ENCODE assay signal across 23 cellular contexts in genomic region chr4:152620218-152620617, GRCh38. TPM values are rescaled to one million over a fixed set of nuclear protein-coding genes. Genes with fewer than 3 reads are reported as not detected.
DNase-seq lines count a peak whose midpoint lies in the region; ATAC-seq and TF ChIP-seq lines count a peak whose summit lies in the region.
"Had no signal": no experiment of that assay in that cellular context is flagged by ENCODE, and none has a peak within 500 bp of the region (broad histone marks: within the 10 kb centered on the region; RNA-seq: fewer than 3 reads in every experiment).

No MANE protein-coding gene starts in this region.

- H3K18ac ChIP-seq in mesendoderm (ENCODE audit: low read length), result no peak overlapping the region

- H4K5ac ChIP-seq in mesendoderm (ENCODE audit: low read length), result no peak overlapping the region

- H3K27ac ChIP-seq in endodermal cell (ENCODE audit: low read depth, low read length), result no peak overlapping the region
- no peak overlapping the region for H3K27ac ChIP-seq in mesendoderm (ENCODE audit: low read depth, low read length)
- H3K27ac ChIP-seq in testis, result no peak overlapping the region
- H3K27ac ChIP-seq: A549 had no signal

- no peak overlapping the region for H4K8ac ChIP-seq in mesendoderm (ENCODE audit: low read depth, low read length)

- H3K27me3 Mint-ChIP-seq in IgD-negative memory B cell (no peaks in the 10 kb centered on the region), endodermal cell (ENCODE audit: insufficient read depth) (no peaks in the 10 kb centered on the region)

- H3K4ac ChIP-seq in mesendoderm (ENCODE audit: low read depth, low read length), result no peak overlapping the region

- no peak overlapping the region for H3K56ac ChIP-seq in mesendoderm (ENCODE audit: low read length)

- H2BK5ac ChIP-seq in mesendoderm (ENCODE audit: low read length), result no peak overlapping the region

- no peak overlapping the region for H2BK15ac ChIP-seq in mesendoderm (replicated peaks; ENCODE audit: low read depth)

- H3K23ac ChIP-seq in mesendoderm (ENCODE audit: low read length), result no peak overlapping the region

- H3K4me3 Mint-ChIP-seq in IgD-negative memory B cell, result no peak overlapping the region
- H3K4me3 Mint-ChIP-seq in endodermal cell, result no peak overlapping the region
- H3K4me3 Mint-ChIP-seq: CD4-positive, alpha-beta memory T cell; HFFc6 had no signal

- H3K36me3 Mint-ChIP-seq in IgD-negative memory B cell (no peaks in the 10 kb centered on the region), endodermal cell (ENCODE audit: low read depth) (no peaks in the 10 kb centered on the region)

- 48% methylated on average over 1 of the region's 1 CpG; no CpG with 5 or more reads in 1 of the 2 experiments for WGBS in endodermal cell (ENCODE audit: insufficient coverage in 1 of 2, insufficient read length in 1 of 2), 2 experiments
- WGBS in mesendoderm (ENCODE audit: extremely low coverage, insufficient coverage, low lambda C conversion rate), result no CpG with 5 or more reads among the region's 1 CpG
- WGBS in testis, 2 donors, result 93 to 100% methylated on average over 1 of the region's 1 CpG

- no peaks in the 10 kb centered on the region for H3K79me1 ChIP-seq in mesendoderm (ENCODE audit: low read length)

- intact Hi-C loops in testis (cut with DNase I; ENCODE audit: low total_unique reads), result no loop called here

- ATAC-seq in HG03159 (IDR thresholded peaks at IDR 0.05; ENCODE audit: unreplicated experiment) (no peak), GM18868 (IDR thresholded peaks at IDR 0.05; ENCODE audit: unreplicated experiment) (no peak)
- ATAC-seq: A549, GM12878 had no signal

- no peaks in the 10 kb centered on the region for H3K36me3 ChIP-seq in endodermal cell (ENCODE audit: control insufficient read depth, insufficient read depth, low read length)
- H3K36me3 ChIP-seq in mesendoderm (ENCODE audit: control insufficient read depth, insufficient read depth, low read length), result no peaks in the 10 kb centered on the region
- no peaks in the 10 kb centered on the region for H3K36me3 ChIP-seq in testis (ENCODE audit: low read depth, missing control alignments)
- H3K36me3 ChIP-seq: HAP-1 had no signal

- no peaks in the 10 kb centered on the region for H3K79me2 ChIP-seq in mesendoderm (ENCODE audit: control insufficient read depth, insufficient read depth, low read length)

- no peak overlapping the region for H3K4me3 ChIP-seq in endodermal cell (ENCODE audit: low read length)
- no peak overlapping the region for H3K4me3 ChIP-seq in mesendoderm (ENCODE audit: low read length)
- H3K4me3 ChIP-seq in testis, result no peak overlapping the region
- H3K4me3 ChIP-seq: A549, GM12878, HAP-1 had no signal

- H3K27ac Mint-ChIP-seq in IgD-negative memory B cell, result peak overlapping the region in 2 of 3 donors; percentile 20 to 53
- peak overlapping the region; percentile 77 for H3K27ac Mint-ChIP-seq in endodermal cell
- H3K27ac Mint-ChIP-seq: CD4-positive, alpha-beta memory T cell; HFFc6 had no signal

- H3K4me1 ChIP-seq in endodermal cell (ENCODE audit: control insufficient read depth, insufficient read depth, low read length) (peaks cover 8% of the 10 kb centered on the region), mesendoderm (ENCODE audit: control insufficient read depth, low read depth, low read length) (peaks cover 12% of the 10 kb centered on the region), testis (no peaks in the 10 kb centered on the region)
- H3K4me1 ChIP-seq: A549, HAP-1 had no signal

- DNase-seq in endodermal cell (no peak), mesendoderm (peak; percentile 75), DMS 273 (lab: John Stamatoyannopoulos, UW; ENCODE audit: unreplicated experiment) (no peak), testis (no peak)
- DNase-seq: 8988T; ACHN; AML-193; C1 segment of cervical spinal cord; Calu3; CD4-positive, alpha-beta memory T cell; COR-L47; DMS153; DMS79; EL; GDM1; GOT3; HFFc6 had no signal

- H3K9ac ChIP-seq in endodermal cell (ENCODE audit: extremely low read depth, low read length, poor library complexity, severe bottlenecking), result no peak overlapping the region
- H3K9ac ChIP-seq in mesendoderm (ENCODE audit: low read length), result no peak overlapping the region

- H3K9me3 Mint-ChIP-seq in IgD-negative memory B cell, result no peaks in the 10 kb centered on the region
- H3K9me3 Mint-ChIP-seq in endodermal cell, result no peaks in the 10 kb centered on the region
- H3K9me3 Mint-ChIP-seq: CD4-positive, alpha-beta memory T cell; HFFc6 had no signal

- H3K4me2 ChIP-seq in mesendoderm (ENCODE audit: low read length), result no peak overlapping the region
- H3K4me2 ChIP-seq: A549 had no signal

- H3K4me1 Mint-ChIP-seq in IgD-negative memory B cell, result peaks cover 0 to 2% (median 0%) of the 10 kb centered on the region in 3 donors
- H3K4me1 Mint-ChIP-seq in endodermal cell, result peaks cover 24% of the 10 kb centered on the region
- H3K4me1 Mint-ChIP-seq: CD4-positive, alpha-beta memory T cell had no signal

- TF ChIP-seq CTCF in endodermal cell (conservative IDR thresholded peaks at IDR 0.05) (no peak), testis (IDR thresholded peaks at IDR 0.05) (no peak)

- H2BK120ac ChIP-seq in mesendoderm (ENCODE audit: low read depth, low read length), result no peak overlapping the region

- H3K9me3 ChIP-seq in endodermal cell (ENCODE audit: control insufficient read depth, low read length) (no peaks in the 10 kb centered on the region), testis (no peaks in the 10 kb centered on the region)
- H3K9me3 ChIP-seq: A549, HAP-1 had no signal

- H3K27me3 ChIP-seq in endodermal cell (ENCODE audit: control insufficient read depth, insufficient read depth, low read length, poor library complexity, severe bottlenecking) (no peaks in the 10 kb centered on the region), mesendoderm (ENCODE audit: insufficient read depth, low read length, poor library complexity) (no peaks in the 10 kb centered on the region), testis (no peaks in the 10 kb centered on the region)

- no peak overlapping the region for H2AK5ac ChIP-seq in mesendoderm (ENCODE audit: low read length)

- no peak for TF ChIP-seq POLR2A in testis (IDR thresholded peaks at IDR 0.05)

RNA-seq across cellular contexts. Expression of gene TMEM154, which starts 59.6 kb away (rescaled TPM):
- 210 TPM for polyA plus RNA-seq in IgD-negative memory B cell
- 1 to 10 TPM in 1 of 2 donors, under 1 TPM in 1; 0.81 to 1.6 TPM for total RNA-seq in endodermal cell
- polyA plus RNA-seq in endodermal cell (2013, experiment 1 of 2), result 0.75 TPM
- 2.0 TPM for polyA plus RNA-seq in endodermal cell (2013, experiment 2 of 2)
- polyA plus RNA-seq in mesendoderm (2013, experiment 1 of 2), result 12.8 TPM
- polyA plus RNA-seq in mesendoderm (2013, experiment 2 of 2), result 11.9 TPM
- under 1 TPM; 0.56 to 0.63 TPM for total RNA-seq in testis
- polyA plus RNA-seq in testis (ENCODE audit: insufficient read depth, low read depth, low replicate concordance), result 0.57 TPM
